Comparison of ENCODE assay signal across 19 cellular contexts in the genomic region with DNA sequence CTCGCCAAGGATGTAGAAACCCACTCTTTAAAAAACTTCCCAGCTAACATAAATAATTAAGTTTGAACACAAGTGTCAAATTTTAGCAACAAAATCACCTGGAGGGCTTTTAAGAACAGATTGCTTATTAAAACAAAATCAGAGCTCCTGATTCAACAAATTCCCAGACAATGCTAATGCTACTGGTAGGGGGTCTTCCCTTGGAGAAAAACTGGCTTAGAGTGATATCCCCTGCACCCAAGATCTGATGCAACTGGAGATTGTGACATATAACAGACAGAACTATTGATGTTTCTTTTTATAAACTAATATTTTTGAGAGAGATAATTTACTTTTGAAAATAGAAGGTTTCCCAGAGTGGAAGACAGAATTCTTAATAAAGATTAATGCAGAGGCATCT. TPM values are rescaled to one million over a fixed set of nuclear protein-coding genes. Genes with fewer than 3 reads are reported as not detected.
DNase-seq lines count a peak whose midpoint lies in the region; ATAC-seq and TF ChIP-seq lines count a peak whose summit lies in the region.
"Had no signal": no experiment of that assay in that cellular context is flagged by ENCODE, and none has a peak within 500 bp of the region (broad histone marks: within the 10 kb centered on the region; RNA-seq: fewer than 3 reads in every experiment).

No MANE protein-coding gene starts in this region.

- TF ChIP-seq CTCF in right atrium auricular region (IDR thresholded peaks at IDR 0.05) (no peak), GM23338 (conservative IDR thresholded peaks at IDR 0.05; ENCODE audit: low read depth in 2 of 2) (no peak)

- no peaks in the 10 kb centered on the region for H3K9me3 Mint-ChIP-seq in GM23338
- H3K9me3 Mint-ChIP-seq: CD4-positive, alpha-beta T cell; CD8-positive, alpha-beta T cell had no signal

- H3K27ac Mint-ChIP-seq in GM23338, result no peak overlapping the region
- H3K27ac Mint-ChIP-seq: B cell; CD4-positive, alpha-beta T cell; CD8-positive, alpha-beta T cell had no signal

- H3K36me3 ChIP-seq in right atrium auricular region, result no peaks in the 10 kb centered on the region
- H3K36me3 ChIP-seq in GM23338 (ENCODE audit: insufficient read depth), result no peaks in the 10 kb centered on the region
- H3K36me3 ChIP-seq in SK-N-MC (ENCODE audit: insufficient read depth, low read length), result peaks cover 7% of the 10 kb centered on the region; the same call in 1 of the 2 replicates
- H3K36me3 ChIP-seq: BLaER1 treated with 17β-estradiol and CSF1 and Interleukin-3, amounts not matched to agents 10 nM and 100 nM had no signal

- H2AFZ ChIP-seq in GM23338, result no peak overlapping the region

- no peaks in the 10 kb centered on the region; the same call in 1 of the 3 replicates for H3K36me3 Mint-ChIP-seq in GM23338 (ENCODE audit: low read depth)
- H3K36me3 Mint-ChIP-seq: CD8-positive, alpha-beta T cell had no signal

- no peaks in the 10 kb centered on the region for H3K27me3 Mint-ChIP-seq in GM23338 (ENCODE audit: insufficient read depth, low read depth, poor library complexity)

- H3K4me3 Mint-ChIP-seq in GM23338, result no peak overlapping the region
- H3K4me3 Mint-ChIP-seq: B cell; CD4-positive, alpha-beta T cell; CD8-positive, alpha-beta T cell had no signal

- H3K4me3 ChIP-seq in right cardiac atrium (ENCODE audit: low read length) (peak overlapping the region; percentile 20), right atrium auricular region (no peak overlapping the region), GM23338 (no peak overlapping the region), SK-N-MC (no peak overlapping the region)
- H3K4me3 ChIP-seq: BLaER1 treated with 17β-estradiol and CSF1 and Interleukin-3, amounts not matched to agents 10 nM and 100 nM had no signal

- no peaks in the 10 kb centered on the region for H4K20me1 ChIP-seq in GM23338 (replicated peaks; ENCODE audit: insufficient read depth)
- H4K20me1 ChIP-seq: BLaER1 treated with 17β-estradiol and CSF1 and Interleukin-3, amounts not matched to agents 10 nM and 100 nM had no signal

- DNase-seq in right cardiac atrium (no peak), right atrium auricular region (ENCODE audit: low spot score) (no peak), GM23338 (ENCODE audit: low spot score) (no peak), SK-N-MC (ENCODE audit: low read depth, low spot score) (peak; percentile 69)
- DNase-seq in activated naive CD4-positive, alpha-beta T cell treated with Interleukin-2 at 50 U/mL for 16 hours, result no peak
- DNase-seq: 8988T; AML-193; Caco-2; Calu3; CD4-positive, alpha-beta T cell; CD8-positive, alpha-beta T cell; DMS79 treated with DMSO at 0.1 percent for 48 hours; GF-D8 had no signal

- intact Hi-C loops in right cardiac atrium (cut with DNase I), result loop anchor here in 3 of 4 donors (5.0 to 10.0 kb wide), 6 partner anchors 214 to 476 kb away; no protein-coding TSS in a partner anchor

- H3K4me1 ChIP-seq in right cardiac atrium (ENCODE audit: control insufficient read depth, insufficient read depth, low read length), result no peaks in the 10 kb centered on the region
- H3K4me1 ChIP-seq in right atrium auricular region, result no peaks in the 10 kb centered on the region
- peaks cover 10% of the 10 kb centered on the region for H3K4me1 ChIP-seq in GM23338 (ENCODE audit: insufficient read depth)
- H3K4me1 ChIP-seq: Caco-2 had no signal

- no peaks in the 10 kb centered on the region for H3K9me3 ChIP-seq in right cardiac atrium (ENCODE audit: control insufficient read depth, low read length)
- no peaks in the 10 kb centered on the region for H3K9me3 ChIP-seq in right atrium auricular region
- H3K9me3 ChIP-seq in SK-N-MC (ENCODE audit: low read depth, low read length), result no peaks in the 10 kb centered on the region
- H3K9me3 ChIP-seq: BLaER1 treated with 17β-estradiol and CSF1 and Interleukin-3, amounts not matched to agents 10 nM and 100 nM; Caco-2 had no signal

- peaks cover 18% of the 10 kb centered on the region for H3K4me1 Mint-ChIP-seq in GM23338
- H3K4me1 Mint-ChIP-seq: B cell had no signal

- no peak overlapping the region for H3K27ac ChIP-seq in right cardiac atrium (ENCODE audit: low read length)
- no peak overlapping the region for H3K27ac ChIP-seq in right atrium auricular region
- H3K27ac ChIP-seq in GM23338 (ENCODE audit: low read depth), result no peak overlapping the region
- H3K27ac ChIP-seq in SK-N-MC, result peak overlapping the region; percentile 76
- H3K27ac ChIP-seq: BLaER1 treated with 17β-estradiol and CSF1 and Interleukin-3, amounts not matched to agents 10 nM and 100 nM; C4-2B had no signal

- no peak overlapping the region for H3K9ac ChIP-seq in SK-N-MC (ENCODE audit: insufficient read length)
- H3K9ac ChIP-seq: BLaER1 treated with 17β-estradiol and CSF1 and Interleukin-3, amounts not matched to agents 10 nM and 100 nM had no signal

- no peaks in the 10 kb centered on the region for H3K27me3 ChIP-seq in right cardiac atrium (ENCODE audit: control insufficient read depth, insufficient read depth)
- H3K27me3 ChIP-seq in right atrium auricular region, result no peaks in the 10 kb centered on the region
- H3K27me3 ChIP-seq in GM23338 (ENCODE audit: insufficient read depth), result no peaks in the 10 kb centered on the region
- H3K27me3 ChIP-seq: BLaER1 treated with 17β-estradiol and CSF1 and Interleukin-3, amounts not matched to agents 10 nM and 100 nM had no signal

- 0 out of 2 replicates have a peak overlapping the region, but pooled peaks have one; percentile 8 for H3K4me2 ChIP-seq in GM23338
- H3K4me2 ChIP-seq: BLaER1 treated with 17β-estradiol and CSF1 and Interleukin-3, amounts not matched to agents 10 nM and 100 nM had no signal

- ATAC-seq in right cardiac atrium (no peak), GM23338 (no peak), HG03565 (IDR thresholded peaks at IDR 0.05; ENCODE audit: unreplicated experiment) (no peak), HG03159 (IDR thresholded peaks at IDR 0.05; ENCODE audit: unreplicated experiment) (no peak)
- ATAC-seq: CD8-positive, alpha-beta T cell had no signal

- no peaks in the 10 kb centered on the region for H3F3A ChIP-seq in GM23338 (replicated peaks; ENCODE audit: low read depth)

- H3K79me2 ChIP-seq in GM23338 (replicated peaks; ENCODE audit: insufficient read depth), result no peaks in the 10 kb centered on the region

- 0 out of 2 replicates have a peak, but pooled peaks cover 3% of the 10 kb centered on the region for H3K9me2 ChIP-seq in GM23338 (ENCODE audit: insufficient read depth)

- WGBS in right cardiac atrium, result 94% methylated on average over 1 of the region's 1 CpG

TF ChIP-seq in GM23338, 12 proteins besides CTCF, POLR2A, EP300 and RAD21 (continues in another document):
- TF ChIP-seq, protein P1, sequence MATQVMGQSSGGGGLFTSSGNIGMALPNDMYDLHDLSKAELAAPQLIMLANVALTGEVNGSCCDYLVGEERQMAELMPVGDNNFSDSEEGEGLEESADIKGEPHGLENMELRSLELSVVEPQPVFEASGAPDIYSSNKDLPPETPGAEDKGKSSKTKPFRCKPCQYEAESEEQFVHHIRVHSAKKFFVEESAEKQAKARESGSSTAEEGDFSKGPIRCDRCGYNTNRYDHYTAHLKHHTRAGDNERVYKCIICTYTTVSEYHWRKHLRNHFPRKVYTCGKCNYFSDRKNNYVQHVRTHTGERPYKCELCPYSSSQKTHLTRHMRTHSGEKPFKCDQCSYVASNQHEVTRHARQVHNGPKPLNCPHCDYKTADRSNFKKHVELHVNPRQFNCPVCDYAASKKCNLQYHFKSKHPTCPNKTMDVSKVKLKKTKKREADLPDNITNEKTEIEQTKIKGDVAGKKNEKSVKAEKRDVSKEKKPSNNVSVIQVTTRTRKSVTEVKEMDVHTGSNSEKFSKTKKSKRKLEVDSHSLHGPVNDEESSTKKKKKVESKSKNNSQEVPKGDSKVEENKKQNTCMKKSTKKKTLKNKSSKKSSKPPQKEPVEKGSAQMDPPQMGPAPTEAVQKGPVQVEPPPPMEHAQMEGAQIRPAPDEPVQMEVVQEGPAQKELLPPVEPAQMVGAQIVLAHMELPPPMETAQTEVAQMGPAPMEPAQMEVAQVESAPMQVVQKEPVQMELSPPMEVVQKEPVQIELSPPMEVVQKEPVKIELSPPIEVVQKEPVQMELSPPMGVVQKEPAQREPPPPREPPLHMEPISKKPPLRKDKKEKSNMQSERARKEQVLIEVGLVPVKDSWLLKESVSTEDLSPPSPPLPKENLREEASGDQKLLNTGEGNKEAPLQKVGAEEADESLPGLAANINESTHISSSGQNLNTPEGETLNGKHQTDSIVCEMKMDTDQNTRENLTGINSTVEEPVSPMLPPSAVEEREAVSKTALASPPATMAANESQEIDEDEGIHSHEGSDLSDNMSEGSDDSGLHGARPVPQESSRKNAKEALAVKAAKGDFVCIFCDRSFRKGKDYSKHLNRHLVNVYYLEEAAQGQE (IDR thresholded peaks at IDR 0.05; ENCODE audit: unreplicated experiment), result no peak
- TF ChIP-seq ZNF114 (CRISPR knock-in tag; IDR thresholded peaks at IDR 0.05) (no peak), CREB1 (CRISPR knock-in tag; IDR thresholded peaks at IDR 0.05; ENCODE audit: low read depth) (no peak), EZH2phosphoT487 (IDR thresholded peaks at IDR 0.05; ENCODE audit: unreplicated experiment) (no peak), JUNB (IDR thresholded peaks at IDR 0.05; ENCODE audit: unreplicated experiment) (no peak), ZNF331 (CRISPR knock-in tag; IDR thresholded peaks at IDR 0.05; ENCODE audit: low read depth) (no peak)
- TF ChIP-seq, protein P2, sequence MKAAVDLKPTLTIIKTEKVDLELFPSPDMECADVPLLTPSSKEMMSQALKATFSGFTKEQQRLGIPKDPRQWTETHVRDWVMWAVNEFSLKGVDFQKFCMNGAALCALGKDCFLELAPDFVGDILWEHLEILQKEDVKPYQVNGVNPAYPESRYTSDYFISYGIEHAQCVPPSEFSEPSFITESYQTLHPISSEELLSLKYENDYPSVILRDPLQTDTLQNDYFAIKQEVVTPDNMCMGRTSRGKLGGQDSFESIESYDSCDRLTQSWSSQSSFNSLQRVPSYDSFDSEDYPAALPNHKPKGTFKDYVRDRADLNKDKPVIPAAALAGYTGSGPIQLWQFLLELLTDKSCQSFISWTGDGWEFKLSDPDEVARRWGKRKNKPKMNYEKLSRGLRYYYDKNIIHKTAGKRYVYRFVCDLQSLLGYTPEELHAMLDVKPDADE (IDR thresholded peaks at IDR 0.05), result no peak

RNA-seq across cellular contexts. Expression of a gene that starts 19.9 kb away (rescaled TPM):
- total RNA-seq in right cardiac atrium (10 to 100 TPM in 3 of 4 donors, 1 to 10 TPM in 1; 5.0 to 19.3 (median 14.0) TPM), right atrium auricular region (1 to 10 TPM; 5.2 to 5.7 TPM)
- polyA plus RNA-seq in right cardiac atrium (12.3 TPM), GM23338 (2016; fragmentation: Nextera tagmentation; extraction: Ambion mirVana) (0.24 and 0.50 TPM in 2 replicates)
- total RNA-seq in GM23338 (2014; rRNA removed; shearing (Covaris generic)), result 0.94 and 1.4 TPM in 2 replicates
- total RNA-seq: B cell; CD4-positive, alpha-beta T cell; CD8-positive, alpha-beta T cell had no signal

RNA-seq across cellular contexts. Expression of a gene that starts 56.4 kb away (rescaled TPM):
- total RNA-seq in right cardiac atrium, result 1 to 10 TPM; 1.3 to 4.0 (median 1.4) TPM
- 1.2 TPM for polyA plus RNA-seq in right cardiac atrium
- 1 to 10 TPM; 1.4 to 1.5 TPM for total RNA-seq in right atrium auricular region
- not detected in 2 replicates for total RNA-seq in GM23338 (2014; rRNA removed; shearing (Covaris generic))
- polyA plus RNA-seq in GM23338 (2016; fragmentation: Nextera tagmentation; extraction: Ambion mirVana), result 0.40 and 1.1 TPM in 2 replicates
- total RNA-seq: Caco-2; Calu3; CD4-positive, alpha-beta T cell; CD8-positive, alpha-beta T cell had no signal
- polyA plus RNA-seq: BJ had no signal
